Comparison of ENCODE assay signal across 22 cellular contexts in genomic region chr2:5689790-5690189, GRCh38. TPM values are rescaled to one million over a fixed set of nuclear protein-coding genes. Genes with fewer than 3 reads are reported as not detected.
A peak's percentile ranks its signal among the peaks of the same experiment; 100 is the strongest.
DNase-seq lines count a peak whose midpoint lies in the region; ATAC-seq, FAIRE-seq and TF ChIP-seq lines count a peak whose summit lies in the region.
"Had no signal": no experiment of that assay in that cellular context is flagged by ENCODE, and none has a peak within 500 bp of the region (broad histone marks: within the 10 kb centered on the region; RNA-seq: fewer than 3 reads in every experiment).

No MANE protein-coding gene starts in this region.

- WGBS in IMR-90 (ENCODE audit: extremely low coverage in 2 of 2, insufficient read length in 1 of 2), 2 experiments: no CpG with 5 or more reads among the region's 8 CpGs
- WGBS in H1 (ENCODE audit: extremely low coverage in 1 of 2, insufficient coverage in 1 of 2, insufficient read length in 1 of 2, insufficient replicate concordance in 2 of 2, low coverage in 1 of 2, low lambda C conversion rate in 2 of 2, missing lambda C conversion rate in 1 of 2), 2 experiments: 72% methylated on average over 8 of the region's 8 CpGs; no CpG with 5 or more reads in 1 of the 2 experiments

- H3K79me1 ChIP-seq in IMR-90 (ENCODE audit: low read depth in 1 of 2, low read length in 2 of 2) (peaks cover 0 to 4% of the 10 kb centered on the region in 2 experiments; a peak in 2 of 4 replicates), H1 (ENCODE audit: low read depth, low read length) (no peaks in the 10 kb centered on the region; the same call in 1 of the 2 replicates)

- no peak overlapping the region for H2BK120ac ChIP-seq in IMR-90 (ENCODE audit: low read depth, low read length)
- no peak overlapping the region for H2BK120ac ChIP-seq in H1 (replicated peaks; ENCODE audit: low read depth, low read length)

- H3K27ac ChIP-seq in A673 (ENCODE audit: low read depth, low read length, poor library complexity, severe bottlenecking) (no peak overlapping the region), IMR-90 (ENCODE audit: insufficient read depth, low read length) (no peak overlapping the region), H1 (ENCODE audit: low read depth, low read length) (no peak overlapping the region), breast epithelium (no peak overlapping the region)
- H3K27ac ChIP-seq: heart right ventricle, thoracic aorta, VCaP had no signal

- FAIRE-seq in H1 (lab: Jason Lieb, UNC): no peak
- FAIRE-seq: kidney had no signal

- H2BK5ac ChIP-seq in IMR-90 (ENCODE audit: low read depth, low read length, poor library complexity, severe bottlenecking): no peak overlapping the region
- no peak overlapping the region for H2BK5ac ChIP-seq in H1 (ENCODE audit: low read depth, low read length)

- H3K27me3 ChIP-seq in A673 (replicated peaks; ENCODE audit: insufficient read depth, low read depth, low read length, poor library complexity) (no peaks in the 10 kb centered on the region), IMR-90 (ENCODE audit: control insufficient read depth, insufficient read depth, low read length) (no peaks in the 10 kb centered on the region), H1 (replicated peaks in 1 of 4; ENCODE audit: control insufficient read depth in 3 of 4, extremely low read depth in 1 of 4, insufficient read depth in 3 of 4, low read length in 3 of 4) (no peaks in the 10 kb centered on the region), breast epithelium (peaks cover 3 to 69% of the 10 kb centered on the region in 2 donors)

- no peak for TF ChIP-seq RAD21 in IMR-90 (IDR thresholded peaks at IDR 0.05; ENCODE audit: low read length)
- TF ChIP-seq RAD21 in H1 (IDR thresholded peaks at IDR 0.05 in 1 of 2, conservative IDR thresholded peaks at IDR 0.05 in 1 of 2; ENCODE audit: low read depth in 2 of 2, low read length in 2 of 2): no peak

- no peak for TF ChIP-seq EP300 in H1 (IDR thresholded peaks at IDR 0.05; ENCODE audit: borderline replicate concordance in 1 of 2, low read depth in 2 of 2, low read length in 2 of 2)

- H3K4me1 ChIP-seq in A673 (ENCODE audit: insufficient read depth, low read length, poor library complexity, severe bottlenecking) (no peaks in the 10 kb centered on the region), IMR-90 (ENCODE audit: control insufficient read depth, insufficient read depth, low read length) (peaks cover 3% of the 10 kb centered on the region; the same call in 1 of the 2 replicates), H1 (replicated peaks in 1 of 4; ENCODE audit: control insufficient read depth in 3 of 4, insufficient read depth in 4 of 4, low read length in 3 of 4) (peaks cover 0 to 5% (median 0%) of the 10 kb centered on the region in 4 experiments; a peak in 1 of 7 replicates), breast epithelium (peaks cover 6 to 7% of the 10 kb centered on the region in 2 donors)

- H3K36me3 ChIP-seq in A673 (ENCODE audit: insufficient read depth, low read length, poor library complexity, severe bottlenecking) (peaks cover 1% of the 10 kb centered on the region), IMR-90 (ENCODE audit: control insufficient read depth, insufficient read depth, low read length) (no peaks in the 10 kb centered on the region), H1 (ENCODE audit: control insufficient read depth in 2 of 4, insufficient read depth in 4 of 4, low read length in 3 of 4) (peaks cover 0 to 3% (median 0%) of the 10 kb centered on the region in 4 experiments; a peak in 1 of 8 replicates), breast epithelium (no peaks in the 10 kb centered on the region)
- H3K36me3 ChIP-seq: heart right ventricle, thoracic aorta had no signal

- dilution Hi-C loops in IMR-90 (cut with HindIII; ENCODE audit: low sequenced_read_pairs, unreplicated experiment): no loop called here

- CTCF ChIA-PET in A673 (lab: Charles Lee) (no interaction called here), IMR-90 (lab: Yijun Ruan, JAX) (no interaction called here), H1 (lab: Charles Lee; ENCODE audit: partially characterized antibody) (interaction anchor here (1.1 kb wide), 1 partner anchor 323 kb away, joined by 4 read pairs; no protein-coding TSS in a partner anchor)

- H3K56ac ChIP-seq in IMR-90 (ENCODE audit: extremely low read depth, insufficient read depth, low read length): no peak overlapping the region
- H3K56ac ChIP-seq in H1 (replicated peaks; ENCODE audit: insufficient read length, low read depth, low read length): no peak overlapping the region

- no peaks in the 10 kb centered on the region for H3K9me1 ChIP-seq in IMR-90 (ENCODE audit: insufficient read depth, low read length)

- no peak overlapping the region for H3K23ac ChIP-seq in IMR-90 (ENCODE audit: low read depth, low read length)
- H3K23ac ChIP-seq in H1 (ENCODE audit: insufficient read length): no peak overlapping the region

- H3K4me2 ChIP-seq in IMR-90 (ENCODE audit: low read depth, low read length) (peak overlapping the region; percentile 80), H1 (ENCODE audit: insufficient read depth in 1 of 2, low read depth in 2 of 2, low read length in 2 of 2) (peak overlapping the region; percentile 69 to 96)

- H3K4ac ChIP-seq in IMR-90 (ENCODE audit: low read depth, low read length): no peak overlapping the region
- no peak overlapping the region for H3K4ac ChIP-seq in H1 (replicated peaks; ENCODE audit: insufficient read length, low read depth, low read length)

- DNase-seq in A673 (ENCODE audit: low spot score) (no peak), IMR-90 (no peak), H1 (ENCODE audit: low read depth in 1 of 2, low spot score in 2 of 2) (no peak), nephron progenitor cell (no peak), islet precursor cell (no peak), left lobe of liver (ENCODE audit: low spot score) (no peak), ACHN (no peak), breast epithelium (ENCODE audit: low spot score in 2 of 2) (no peak)
- DNase-seq: activated CD4-positive, alpha-beta T cell treated with anti-CD3 and anti-CD28 coated beads, Interleukin-2, amount 50 U/mL, for 4 hours; activated gamma-delta T cell treated with Interleukin-2 at 50 U/mL for 16 hours; amygdala; CD4-positive, alpha-beta T cell; heart right ventricle; kidney; MM.1S; NCI-H1930 had no signal

- no peak overlapping the region for H3K14ac ChIP-seq in IMR-90 (replicated peaks; ENCODE audit: low read depth, low read length)
- H3K14ac ChIP-seq in H1 (ENCODE audit: insufficient read length): no peak overlapping the region

- intact Hi-C loops in A673 (cut with micrococcal nuclease; ENCODE audit: unreplicated experiment): loop anchor here (2.0 to 10.0 kb wide), 8 partner anchors 145 to 1955 kb away; no protein-coding TSS in a partner anchor
- intact Hi-C loops in IMR-90 (cut with micrococcal nuclease): loop anchor here (5.0 kb wide), 1 partner anchor 493 kb away; no protein-coding TSS in a partner anchor
- intact Hi-C loops in breast epithelium (cut with DNase I; ENCODE audit: low total_unique reads): loop anchor here (5.0 kb wide), 2 partner anchors 607 to 1523 kb away; no protein-coding TSS in a partner anchor

- TF ChIP-seq POLR2A in IMR-90 (IDR thresholded peaks at IDR 0.05; ENCODE audit: low read depth, low read length): no peak
- TF ChIP-seq POLR2A in H1 (IDR thresholded peaks at IDR 0.05; ENCODE audit: control extremely low read depth in 1 of 2, low read depth in 2 of 2, low read length in 2 of 2): no peak
- TF ChIP-seq POLR2A in breast epithelium (IDR thresholded peaks at IDR 0.05): no peak

- H3K18ac ChIP-seq in IMR-90 (ENCODE audit: low read depth, low read length): no peak overlapping the region
- no peak overlapping the region; the same call in 1 of the 2 replicates for H3K18ac ChIP-seq in H1 (ENCODE audit: extremely low read depth, low read length)

- H3K4me3 ChIP-seq in A673 (ENCODE audit: low read depth, low read length, poor library complexity, severe bottlenecking) (peak overlapping the region; percentile 86), IMR-90 (ENCODE audit: insufficient read depth, low read depth, low read length) (no peak overlapping the region), H1 (ENCODE audit: extremely low read depth in 1 of 4, insufficient read depth in 2 of 4, low read depth in 3 of 4, low read length in 4 of 4) (peak overlapping the region; percentile 84 to 100 (median 92); a peak in 7 of 8 replicates), breast epithelium (no peak overlapping the region)
- H3K4me3 ChIP-seq: heart right ventricle, thoracic aorta had no signal

- H3K4me1 Mint-ChIP-seq in nephron progenitor cell: peaks cover 48% of the 10 kb centered on the region

- peaks cover 4% of the 10 kb centered on the region for H3K27me3 Mint-ChIP-seq in nephron progenitor cell (ENCODE audit: low read depth, poor library complexity)

- H4K8ac ChIP-seq in IMR-90 (ENCODE audit: low read depth in 2 of 2, low read length in 2 of 2) (no peak overlapping the region), H1 (ENCODE audit: extremely low read depth, insufficient read depth, low read length) (no peak overlapping the region)

- H4K91ac ChIP-seq in IMR-90 (ENCODE audit: insufficient read depth, low read depth, low read length) (no peak overlapping the region), H1 (replicated peaks; ENCODE audit: insufficient read length, low read length) (no peak overlapping the region)

- H3K9ac ChIP-seq in IMR-90 (ENCODE audit: low read depth, low read length): peak overlapping the region; percentile 19; the same call in 1 of the 2 replicates
- 0 out of 7 replicates have a peak overlapping the region, but pooled peaks of 1 of the 4 experiments have one; percentile 3 for H3K9ac ChIP-seq in H1 (replicated peaks in 1 of 4; ENCODE audit: extremely low read depth in 1 of 4, low read depth in 3 of 4, low read length in 3 of 4)

- in situ Hi-C loops in IMR-90 (cut with MboI; ENCODE audit: low sequenced_read_pairs) (no loop called here), ACHN (cut with HindIII; ENCODE audit: low pct_ligation_motif_present, low pct_unique_long_range_greater_than_20kb, low sequenced_read_pairs) (no loop called here)

- peak overlapping the region; percentile 99 for H3K27ac Mint-ChIP-seq in nephron progenitor cell
- H3K27ac Mint-ChIP-seq: CD4-positive, alpha-beta T cell had no signal

- H2AFZ ChIP-seq in IMR-90 (replicated peaks; ENCODE audit: low read length, poor library complexity) (no peak overlapping the region), H1 (ENCODE audit: low read length) (no peak overlapping the region)

- no peak for TF ChIP-seq CTCF in A673 (conservative IDR thresholded peaks at IDR 0.05; ENCODE audit: low read depth, low read length)
- TF ChIP-seq CTCF in IMR-90 (conservative IDR thresholded peaks at IDR 0.05; ENCODE audit: low read depth, low read length): no peak
- TF ChIP-seq CTCF in H1 (IDR thresholded peaks at IDR 0.05; ENCODE audit: control extremely low read depth in 1 of 3, insufficient read depth in 1 of 3, low read depth in 1 of 3, low read length in 3 of 3): no peak
- TF ChIP-seq CTCF in nephron progenitor cell (IDR thresholded peaks at IDR 0.05): no peak
- no peak for TF ChIP-seq CTCF in breast epithelium (IDR thresholded peaks at IDR 0.05)

- peaks cover 12% of the 10 kb centered on the region; the same call in 1 of the 2 replicates for H4K20me1 ChIP-seq in IMR-90 (ENCODE audit: insufficient read depth, low read length)
- H4K20me1 ChIP-seq in H1 (replicated peaks in 1 of 2; ENCODE audit: control insufficient read depth in 1 of 2, insufficient read depth in 2 of 2, low read length in 2 of 2): peaks cover 12 to 16% of the 10 kb centered on the region in 2 experiments

- H3K4me3 Mint-ChIP-seq in nephron progenitor cell: peak overlapping the region; percentile 100
- H3K4me3 Mint-ChIP-seq: CD4-positive, alpha-beta T cell had no signal

- ATAC-seq in IMR-90 (ENCODE audit: low read depth) (no peak), left lobe of liver (no peak)
- ATAC-seq: HCT116, heart right ventricle, Right ventricle myocardium inferior had no signal

- H3K9me3 ChIP-seq in A673 (ENCODE audit: low read depth, low read length, poor library complexity, severe bottlenecking): no peaks in the 10 kb centered on the region
- no peaks in the 10 kb centered on the region for H3K9me3 ChIP-seq in IMR-90 (ENCODE audit: control insufficient read depth, insufficient read depth, low read length)
- no peaks in the 10 kb centered on the region for H3K9me3 ChIP-seq in H1 (ENCODE audit: insufficient read depth in 2 of 2, low read depth in 1 of 2, low read length in 1 of 2)
- H3K9me3 ChIP-seq in breast epithelium: no peaks in the 10 kb centered on the region
- H3K9me3 ChIP-seq: heart right ventricle, thoracic aorta had no signal

- no peak overlapping the region for H2AK9ac ChIP-seq in IMR-90 (replicated peaks; ENCODE audit: low read depth, low read length, poor library complexity)

- H2BK15ac ChIP-seq in IMR-90 (ENCODE audit: low read depth, low read length) (no peak overlapping the region), H1 (ENCODE audit: low read length) (no peak overlapping the region)

- peaks cover 12% of the 10 kb centered on the region; the same call in 1 of the 2 replicates for H3K23me2 ChIP-seq in H1 (ENCODE audit: low read depth, low read length)

- H2BK12ac ChIP-seq in H1 (ENCODE audit: low read depth, low read length): no peak overlapping the region

- H2AK5ac ChIP-seq in IMR-90 (ENCODE audit: low read depth, low read length) (no peak overlapping the region), H1 (ENCODE audit: low read depth, low read length) (no peak overlapping the region)

- POLR2A ChIA-PET in A673 (lab: Charles Lee; ENCODE audit: low non-redundant PET) (no interaction called here), IMR-90 (lab: Charles Lee; ENCODE audit: unreplicated experiment) (no interaction called here), H1 (lab: Charles Lee; ENCODE audit: partially characterized antibody) (interaction anchor here (1.0 kb wide), 1 partner anchor 12 kb away, joined by 4 read pairs; no protein-coding TSS in a partner anchor)

- BruUV-seq in A673 (replicated peaks; lab: Mats Ljungman, UMichigan) (no TSS peak), IMR-90 (replicated peaks; lab: Mats Ljungman, UMichigan) (no TSS peak)

- H2BK20ac ChIP-seq in IMR-90 (ENCODE audit: low read depth, low read length): no peak overlapping the region
- no peak overlapping the region for H2BK20ac ChIP-seq in H1 (ENCODE audit: low read length)

- peaks cover 10% of the 10 kb centered on the region for H3K36me3 Mint-ChIP-seq in nephron progenitor cell (ENCODE audit: low read depth)

- peaks cover 12 to 28% of the 10 kb centered on the region in 2 experiments for H3K79me2 ChIP-seq in H1 (ENCODE audit: control insufficient read depth in 1 of 2, insufficient read depth in 2 of 2, low read length in 2 of 2)

- H4K5ac ChIP-seq in IMR-90 (ENCODE audit: low read depth, low read length) (no peak overlapping the region), H1 (ENCODE audit: insufficient read length, low read depth, low read length) (no peak overlapping the region)

- H3K9me3 Mint-ChIP-seq in nephron progenitor cell: no peaks in the 10 kb centered on the region
- H3K9me3 Mint-ChIP-seq: CD4-positive, alpha-beta T cell had no signal

RNA-seq across cellular contexts. Expression of gene SOX11, which starts 2.4 kb away (rescaled TPM):
- total RNA-seq in A673 (2021) (73.9 and 75.1 TPM in 2 replicates), IMR-90 (2012; rRNA removed) (2.2 and 4.7 TPM in 2 replicates), left lobe of liver (0.05 TPM), breast epithelium (under 1 TPM in 2 of 3 donors, not detected in 1; 0.15 to 0.33 TPM)
- polyA plus RNA-seq in IMR-90 (2012; rRNA removed) (1.9 and 2.2 TPM in 2 replicates), H1 (2011; rRNA removed) (9.0 and 10.1 TPM in 2 replicates)
- 0.78 and 1.3 TPM in 2 replicates for polyA plus RNA-seq in IMR-90 (2012; cell fraction: cytosol; rRNA removed)
- polyA plus RNA-seq in IMR-90 (2012; cell fraction: nucleus; rRNA removed; ENCODE audit: low replicate concordance): 2.7 and 3.1 TPM in 2 replicates
- 55.6 and 56.5 TPM in 2 replicates for total RNA-seq in H1 (2021; fragmentation: NEBNext Ultra II Directional; extraction: Animal tissue kit (Norgen Biotek cat#: 25700))
- 11.6 TPM for polyA plus RNA-seq in H1 (2011; cell fraction: cytosol; rRNA removed)
- 15.6 TPM for polyA plus RNA-seq in H1 (2011; cell fraction: nucleus; rRNA removed)
- 19.0 to 24.8 TPM (median 20.5 TPM) in 4 replicates for polyA plus RNA-seq in H1 (2012, experiment 1 of 2)
- polyA plus RNA-seq in H1 (2012, experiment 2 of 2): 4.9 TPM
- 18.6 TPM for polyA plus RNA-seq in H1 (2013, experiment 1 of 2)
- 17.8 TPM for polyA plus RNA-seq in H1 (2013, experiment 2 of 2)
- polyA minus RNA-seq in H1 (2011; rRNA and poly(A)+ RNA removed): 13.0 and 14.2 TPM in 2 replicates
- polyA minus RNA-seq in H1 (2011; cell fraction: cytosol; rRNA and poly(A)+ RNA removed): 35.6 TPM
- polyA minus RNA-seq in H1 (2011; cell fraction: nucleus; rRNA and poly(A)+ RNA removed): 28.9 TPM
- total RNA-seq: CD4-positive, alpha-beta T cell; mesenteric fat pad; T-helper 1 cell treated with Interleukin-12 subunit alpha and Interleukin-12 subunit beta and Interleukin-4 antibody, amounts not matched to agents 30 ng/mL and 1 ng/mL, for 36 hours; thoracic aorta had no signal

Comparison
In these comparisons a context has a peak if more than half of its experiments do, and no peak if none do; other contexts are left out.
1. H3K4me3 ChIP-seq: peak in A673 (single experiment) and H1 (4 of 4); none in IMR-90 (single experiment) and breast epithelium (0 of 3).